ENCODE assay signal across 8 cellular contexts in the genomic region with DNA sequence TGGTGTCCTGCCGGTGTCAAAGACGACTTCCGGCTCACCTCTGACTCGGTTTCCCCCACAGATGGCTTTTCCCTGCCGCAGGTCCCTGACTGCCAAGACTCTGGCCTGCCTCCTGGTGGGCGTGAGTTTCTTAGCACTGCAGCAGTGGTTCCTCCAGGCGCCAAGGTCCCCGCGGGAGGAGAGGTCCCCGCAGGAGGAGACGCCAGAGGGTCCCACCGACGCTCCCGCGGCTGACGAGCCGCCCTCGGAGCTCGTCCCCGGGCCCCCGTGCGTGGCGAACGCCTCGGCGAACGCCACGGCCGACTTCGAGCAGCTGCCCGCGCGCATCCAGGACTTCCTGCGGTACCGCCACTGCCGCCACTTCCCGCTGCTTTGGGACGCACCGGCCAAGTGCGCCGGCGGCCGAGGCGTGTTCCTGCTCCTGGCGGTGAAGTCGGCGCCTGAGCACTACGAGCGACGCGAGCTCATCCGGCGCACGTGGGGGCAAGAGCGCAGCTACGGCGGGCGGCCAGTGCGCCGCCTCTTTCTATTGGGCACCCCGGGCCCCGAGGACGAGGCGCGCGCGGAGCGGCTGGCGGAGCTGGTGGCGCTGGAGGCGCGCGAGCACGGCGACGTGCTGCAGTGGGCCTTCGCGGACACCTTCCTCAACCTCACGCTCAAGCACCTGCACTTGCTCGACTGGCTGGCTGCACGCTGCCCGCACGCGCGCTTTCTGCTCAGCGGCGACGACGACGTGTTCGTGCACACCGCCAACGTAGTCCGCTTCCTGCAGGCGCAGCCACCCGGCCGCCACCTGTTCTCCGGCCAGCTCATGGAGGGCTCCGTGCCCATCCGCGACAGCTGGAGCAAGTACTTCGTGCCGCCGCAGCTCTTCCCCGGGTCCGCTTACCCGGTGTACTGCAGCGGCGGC. TPM values are rescaled to one million over a fixed set of nuclear protein-coding genes. Genes with fewer than 3 reads are reported as not detected.
DNase-seq lines count a peak whose midpoint lies in the region; ATAC-seq and TF ChIP-seq lines count a peak whose summit lies in the region.

No MANE protein-coding gene starts in this region.

- peak overlapping the region; percentile 49 to 69 for H3K4me3 ChIP-seq in duodenal mucosa (ENCODE audit: low read depth in 1 of 2, low read length in 2 of 2)
- H3K4me3 ChIP-seq in mesendoderm (ENCODE audit: low read length), result no peak overlapping the region
- peak overlapping the region; percentile 37 for H3K4me3 ChIP-seq in upper lobe of right lung

- intact Hi-C loops in upper lobe of right lung (cut with DNase I), result loop anchor here (10.0 kb wide), 1 partner anchor 235 kb away; no protein-coding TSS in a partner anchor

- no peaks in the 10 kb centered on the region for H3K36me3 ChIP-seq in duodenal mucosa (ENCODE audit: control insufficient read depth in 1 of 2, insufficient read depth in 2 of 2, low read length in 2 of 2)
- H3K36me3 ChIP-seq in mesendoderm (ENCODE audit: control insufficient read depth, insufficient read depth, low read length), result no peaks in the 10 kb centered on the region
- H3K36me3 ChIP-seq in upper lobe of right lung, result no peaks in the 10 kb centered on the region

- no peaks in the 10 kb centered on the region for H3K79me2 ChIP-seq in mesendoderm (ENCODE audit: control insufficient read depth, insufficient read depth, low read length)

- WGBS in mesendoderm (ENCODE audit: extremely low coverage, insufficient coverage, low lambda C conversion rate), result no CpG with 5 or more reads among the region's 109 CpGs

- no peak overlapping the region for H4K8ac ChIP-seq in mesendoderm (ENCODE audit: low read depth, low read length)

- H3K56ac ChIP-seq in mesendoderm (ENCODE audit: low read length), result peak overlapping the region; percentile 65

- H2BK5ac ChIP-seq in mesendoderm (ENCODE audit: low read length), result no peak overlapping the region

- H3K79me1 ChIP-seq in mesendoderm (ENCODE audit: low read length), result no peaks in the 10 kb centered on the region

- H3K9ac ChIP-seq in duodenal mucosa (ENCODE audit: low read depth in 1 of 2, low read length in 2 of 2) (peak overlapping the region; percentile 28 to 40), mesendoderm (ENCODE audit: low read length) (peak overlapping the region; percentile 35)

- ATAC-seq in upper lobe of right lung, result peak; percentile 43
- no peak for ATAC-seq in GM19328 (IDR thresholded peaks at IDR 0.05; ENCODE audit: unreplicated experiment)

- H3K4me1 ChIP-seq in duodenal mucosa (ENCODE audit: control insufficient read depth in 1 of 2, insufficient read depth in 2 of 2, low read length in 2 of 2) (peaks cover 12 to 14% of the 10 kb centered on the region in 2 donors), mesendoderm (ENCODE audit: control insufficient read depth, low read depth, low read length) (no peaks in the 10 kb centered on the region), upper lobe of right lung (peaks cover 9% of the 10 kb centered on the region)

- peak overlapping the region; percentile 35 for H3K4me2 ChIP-seq in mesendoderm (ENCODE audit: low read length)

- peak overlapping the region; percentile 3 for H3K23ac ChIP-seq in mesendoderm (ENCODE audit: low read length)

- H2AK5ac ChIP-seq in mesendoderm (ENCODE audit: low read length), result no peak overlapping the region

- no peak overlapping the region for H3K18ac ChIP-seq in mesendoderm (ENCODE audit: low read length)

- no peak overlapping the region for H3K27ac ChIP-seq in duodenal mucosa (ENCODE audit: low read depth, low read length)
- no peak overlapping the region for H3K27ac ChIP-seq in mesendoderm (ENCODE audit: low read depth, low read length)
- no peak overlapping the region for H3K27ac ChIP-seq in upper lobe of right lung

- H2BK15ac ChIP-seq in mesendoderm (replicated peaks; ENCODE audit: low read depth), result no peak overlapping the region

- no peak overlapping the region for H4K5ac ChIP-seq in mesendoderm (ENCODE audit: low read length)

- peaks cover 3 to 10% of the 10 kb centered on the region in 2 donors for H3K27me3 ChIP-seq in duodenal mucosa (ENCODE audit: control insufficient read depth in 1 of 2, insufficient read depth in 2 of 2, low read length in 2 of 2)
- no peaks in the 10 kb centered on the region for H3K27me3 ChIP-seq in mesendoderm (ENCODE audit: insufficient read depth, low read length, poor library complexity)
- H3K27me3 ChIP-seq in upper lobe of right lung, result peaks cover 31% of the 10 kb centered on the region

- peak; percentile 90 for DNase-seq in DMS53 treated with DMSO at 0.1 percent for 48 hours (lab: John Stamatoyannopoulos, UW; ENCODE audit: unreplicated experiment)
- peak; percentile 43 for DNase-seq in NCI-H1092 (lab: John Stamatoyannopoulos, UW)
- peak; percentile 81 for DNase-seq in mesendoderm
- peak; percentile 70 for DNase-seq in upper lobe of right lung
- no peak for DNase-seq in NAMALWA (ENCODE audit: low spot score)
- DNase-seq in NCI-H345 treated with DMSO at 0.1 percent for 48 hours (lab: John Stamatoyannopoulos, UW; ENCODE audit: unreplicated experiment), result no peak

- H3K4ac ChIP-seq in mesendoderm (ENCODE audit: low read depth, low read length), result no peak overlapping the region

- peak; percentile 44 for TF ChIP-seq CTCF in upper lobe of right lung (IDR thresholded peaks at IDR 0.05)

- H3K9me3 ChIP-seq in duodenal mucosa (ENCODE audit: control insufficient read depth in 1 of 2, low read length in 2 of 2) (no peaks in the 10 kb centered on the region), upper lobe of right lung (no peaks in the 10 kb centered on the region)

- H2BK120ac ChIP-seq in mesendoderm (ENCODE audit: low read depth, low read length), result no peak overlapping the region

RNA-seq across cellular contexts. Expression of gene B3GNT6, which starts 5.5 kb away (rescaled TPM):
- 0.03 TPM for polyA plus RNA-seq in mesendoderm (2013, experiment 1 of 2)
- polyA plus RNA-seq in mesendoderm (2013, experiment 2 of 2), result 0.06 TPM
- not detected for total RNA-seq in upper lobe of right lung

RNA-seq across cellular contexts. Expression of gene CAPN5, which starts 27.0 kb away (rescaled TPM):
- polyA plus RNA-seq in mesendoderm (2013, experiment 1 of 2), result 13.6 TPM
- 13.4 TPM for polyA plus RNA-seq in mesendoderm (2013, experiment 2 of 2)
- 6.5 TPM for total RNA-seq in upper lobe of right lung

Comparison
In these comparisons a context has a peak if more than half of its experiments do, and no peak if none do; other contexts are left out.
1. DNase-seq: peak in DMS53 treated with DMSO at 0.1 percent for 48 hours (single experiment), NCI-H1092 (single experiment), mesendoderm (single experiment) and upper lobe of right lung (single experiment); none in NAMALWA (single experiment) and NCI-H345 treated with DMSO at 0.1 percent for 48 hours (single experiment).